18 cellular contexts compared by ENCODE assay signal in genomic region chr6:124193132-124193531, GRCh38.
"Had no signal": no experiment of that assay in that cellular context is flagged by ENCODE, and none has a peak within 500 bp of the region (broad histone marks: within the 10 kb centered on the region; RNA-seq: fewer than 3 reads in every experiment).

No MANE protein-coding gene starts in this region.

- H3K4me2 ChIP-seq: smooth muscle cell had no signal

- H3K36me3 ChIP-seq: neutrophil, pancreas, stomach, thyroid gland, upper lobe of left lung had no signal

- DNase-seq: central memory CD4-positive, alpha-beta T cell; dorsolateral prefrontal cortex; effector CD4-positive, alpha-beta T cell; hypothalamus; mammary epithelial cell; natural killer cell; retina; stimulated activated CD4-positive, alpha-beta T cell treated with anti-CD3 and anti-CD28 coated beads, Interleukin-2, amount 100 ng/mL, for 24 hours; stimulated activated CD4-positive, alpha-beta T cell treated with anti-CD3 and anti-CD28 coated beads, Interleukin-4, amount 100 ng/mL, for 24 hours; stimulated activated naive CD4-positive, alpha-beta T cell treated with Interleukin-2 at 50 U/mL for 16 hours; stomach had no signal

- ATAC-seq: natural killer cell; pancreas; sciatic nerve; stimulated activated effector memory CD8-positive, alpha-beta T cell treated with anti-CD3 and anti-CD28 coated beads, Interleukin-12 subunit alpha, Interleukin-12 subunit beta, amount 100 ng/mL, for 72 hours had no signal

- H3K27me3 ChIP-seq: dorsolateral prefrontal cortex, neutrophil, pancreas, stomach, thyroid gland, upper lobe of left lung had no signal

- H3K27ac ChIP-seq: dorsolateral prefrontal cortex, neutrophil, pancreas, stomach, thyroid gland, upper lobe of left lung had no signal

- H3K4me3 ChIP-seq: dorsolateral prefrontal cortex, pancreas, smooth muscle cell, stomach, thyroid gland, upper lobe of left lung had no signal

- H3K4me1 ChIP-seq: pancreas, stomach, thyroid gland, upper lobe of left lung had no signal

- H3K9me3 ChIP-seq: neutrophil, pancreas, thyroid gland, upper lobe of left lung had no signal
